In genomic region chr11:34028407-34028804, GRCh38 we compare ENCODE assay signal across 14 cellular contexts. TPM values are rescaled to one million over a fixed set of nuclear protein-coding genes. Genes with fewer than 3 reads are reported as not detected.
A peak's percentile ranks its signal among the peaks of the same experiment; 100 is the strongest.
DNase-seq lines count a peak whose midpoint lies in the region; ATAC-seq, FAIRE-seq and TF ChIP-seq lines count a peak whose summit lies in the region.
"Had no signal": no experiment of that assay in that cellular context is flagged by ENCODE, and none has a peak within 500 bp of the region (broad histone marks: within the 10 kb centered on the region; RNA-seq: fewer than 3 reads in every experiment).

No MANE protein-coding gene starts in this region.

- peak overlapping the region; percentile 56; the same call in 1 of the 2 replicates for H2AFZ ChIP-seq in OCI-LY3 (ENCODE audit: low read depth, low read length)

- H3K9me3 ChIP-seq in A549, result no peaks in the 10 kb centered on the region
- H3K9me3 ChIP-seq in OCI-LY3 (ENCODE audit: insufficient read depth, low read length), result no peaks in the 10 kb centered on the region
- no peaks in the 10 kb centered on the region for H3K9me3 ChIP-seq in mucosa of stomach (ENCODE audit: control insufficient read depth, low read length)
- H3K9me3 ChIP-seq: SJCRH30 had no signal

- H3K36me3 ChIP-seq in OCI-LY3 (replicated peaks; ENCODE audit: low read depth, low read length) (no peaks in the 10 kb centered on the region), mucosa of stomach (ENCODE audit: control insufficient read depth, insufficient read depth, low read length) (no peaks in the 10 kb centered on the region)
- H3K36me3 ChIP-seq: SJCRH30 had no signal

- DNase-seq in A549 (ENCODE audit: low read depth in 1 of 2, low spot score in 1 of 2) (no peak), fibroblast of peridontal ligament (ENCODE audit: extremely low read depth) (peak; percentile 42), DMS153 (lab: John Stamatoyannopoulos, UW) (no peak)
- DNase-seq: activated CD4-positive, alpha-beta T cell treated with anti-CD3 and anti-CD28 coated beads, Interleukin-2, amount 10 ng/mL, durations not matched to agents 24 days and 14 days; activated naive CD4-positive, alpha-beta T cell treated with Interleukin-2 at 50 U/mL for 16 hours; GOT3; naive thymus-derived CD4-positive, alpha-beta T cell; NCI-H510A; SJCRH30 had no signal

- peaks cover 14% of the 10 kb centered on the region for H3K4me1 ChIP-seq in A549
- peaks cover 4% of the 10 kb centered on the region; the same call in 1 of the 2 replicates for H3K4me1 ChIP-seq in OCI-LY3 (ENCODE audit: low read length)
- peaks cover 25% of the 10 kb centered on the region for H3K4me1 ChIP-seq in mucosa of stomach (ENCODE audit: control insufficient read depth, insufficient read depth, low read length)
- H3K4me1 ChIP-seq: SJCRH30 had no signal

- H3K27me3 ChIP-seq in OCI-LY3 (ENCODE audit: low read depth, low read length), result no peaks in the 10 kb centered on the region
- no peaks in the 10 kb centered on the region for H3K27me3 ChIP-seq in mucosa of stomach (ENCODE audit: control insufficient read depth, insufficient read depth, low read length)
- H3K27me3 ChIP-seq: SJCRH30 had no signal

- H3K4me3 ChIP-seq in A549, result no peak overlapping the region
- H3K4me3 ChIP-seq in OCI-LY3 (ENCODE audit: low read length), result no peak overlapping the region
- H3K4me3 ChIP-seq in mucosa of stomach (ENCODE audit: low read length), result no peak overlapping the region
- H3K4me3 ChIP-seq: SJCRH30 had no signal

- no peak for FAIRE-seq in A549 (lab: Jason Lieb, UNC)

- WGBS in A549 (ENCODE audit: missing lambda C conversion rate), result 39% methylated on average over 3 of the region's 3 CpGs

- POLR2A ChIA-PET in A549 (lab: Yijun Ruan, JAX), result no interaction called here

- no peak for TF ChIP-seq EP300 in A549 (IDR thresholded peaks at IDR 0.05)

- no peak for TF ChIP-seq RAD21 in A549 (conservative IDR thresholded peaks at IDR 0.05 in 1 of 2, IDR thresholded peaks at IDR 0.05 in 1 of 2)

- CTCF ChIA-PET in A549 (lab: Yijun Ruan, JAX), result interaction anchor here (0.6 to 3.1 kb wide), 5 partner anchors 17 to 436 kb away, joined by 3 to 15 read pairs (median 3); no protein-coding TSS in a partner anchor

- H3K4me2 ChIP-seq in A549 (peak overlapping the region; percentile 56), OCI-LY3 (ENCODE audit: low read length) (peak overlapping the region; percentile 27; the same call in 1 of the 2 replicates)

- H4K20me1 ChIP-seq in OCI-LY3 (ENCODE audit: insufficient read depth, low read length), result no peaks in the 10 kb centered on the region

- H3K9ac ChIP-seq in OCI-LY3 (ENCODE audit: low read length) (no peak overlapping the region), mucosa of stomach (ENCODE audit: low read length) (peak overlapping the region; percentile 41)

- TF ChIP-seq CTCF in A549 (IDR thresholded peaks at IDR 0.05) (no peak), OCI-LY3 (IDR thresholded peaks at IDR 0.05; ENCODE audit: low read depth, low read length) (no peak)

- peak overlapping the region in 1 of 2 experiments; percentile 63; a peak in 3 of 6 replicates for H3K27ac ChIP-seq in A549
- H3K27ac ChIP-seq in OCI-LY3 (ENCODE audit: low read length), result no peak overlapping the region
- H3K27ac ChIP-seq: SJCRH30 had no signal

- no peaks in the 10 kb centered on the region for H3K79me2 ChIP-seq in OCI-LY3 (ENCODE audit: low read length)

- TF ChIP-seq POLR2A in A549 (IDR thresholded peaks at IDR 0.05; ENCODE audit: low read length), result no peak

- peak in 1 of 2 experiments; percentile 48; a peak in 4 of 6 replicates for ATAC-seq in A549
- no peak for ATAC-seq in HG02588 (IDR thresholded peaks at IDR 0.05; ENCODE audit: unreplicated experiment)
- ATAC-seq in HG02759 (IDR thresholded peaks at IDR 0.05; ENCODE audit: unreplicated experiment), result no peak
- ATAC-seq in HG02970 (IDR thresholded peaks at IDR 0.05; ENCODE audit: low FRiP score, unreplicated experiment), result no peak
- ATAC-seq: naive thymus-derived CD4-positive, alpha-beta T cell had no signal

TF ChIP-seq in A549, 52 proteins besides CTCF, POLR2A, EP300 and RAD21:
- TF ChIP-seq EHF (CRISPR knock-in tag; IDR thresholded peaks at IDR 0.05), result no peak
- TF ChIP-seq BCL3 (IDR thresholded peaks at IDR 0.05), result no peak
- no peak for TF ChIP-seq REST (IDR thresholded peaks at IDR 0.05)
- TF ChIP-seq ATOH8 (CRISPR knock-in tag; IDR thresholded peaks at IDR 0.05; ENCODE audit: low read depth), result no peak
- no peak for TF ChIP-seq CHD2 (IDR thresholded peaks at IDR 0.05; ENCODE audit: low read length, partially characterized antibody)

RNA-seq across cellular contexts. Expression of gene CAPRIN1, which starts 23.1 kb away (rescaled TPM):
- polyA plus RNA-seq in A549 (2011; rRNA removed), result 224 and 255 TPM in 2 replicates
- polyA plus RNA-seq in A549 (2012; cell fraction: cytosol; rRNA removed), result 65.3 and 85.5 TPM in 2 replicates
- 86.8 and 107 TPM in 2 replicates for polyA plus RNA-seq in A549 (2012; cell fraction: nucleus; rRNA removed)
- 159 to 178 TPM (median 165 TPM) in 3 replicates for polyA plus RNA-seq in A549 (2017; fragmentation: RNase III; extraction: RNeasy Plus Mini Kit Qiagen cat#74134 plus additional on column Dnase treatment)
- polyA minus RNA-seq in A549 (2011; rRNA and poly(A)+ RNA removed), result 349 and 390 TPM in 2 replicates
